ENCODE assay signal across 9 cellular contexts in genomic region chr10:116608683-116609594, GRCh38. TPM values are rescaled to one million over a fixed set of nuclear protein-coding genes. Genes with fewer than 3 reads are reported as not detected.
DNase-seq lines count a peak whose midpoint lies in the region; ATAC-seq and TF ChIP-seq lines count a peak whose summit lies in the region.
"Had no signal": no experiment of that assay in that cellular context is flagged by ENCODE, and none has a peak within 500 bp of the region (broad histone marks: within the 10 kb centered on the region; RNA-seq: fewer than 3 reads in every experiment).

No MANE protein-coding gene starts in this region.

- no peak overlapping the region for H2AK5ac ChIP-seq in mesenchymal stem cell (ENCODE audit: low read length, severe bottlenecking)

- no peaks in the 10 kb centered on the region for H3K36me3 Mint-ChIP-seq in endothelial cell (ENCODE audit: low read depth, unreplicated experiment)
- H3K36me3 Mint-ChIP-seq in activated naive CD4-positive, alpha-beta T cell treated with anti-CD3 and anti-CD28 coated beads, Interleukin-2, amount 10 ng/mL, durations not matched to agents 7 days and 5 days: no peaks in the 10 kb centered on the region
- no peaks in the 10 kb centered on the region for H3K36me3 Mint-ChIP-seq in activated CD4-positive, alpha-beta T cell treated with anti-CD3 and anti-CD28 coated beads for 36 hours (ENCODE audit: low read depth)
- H3K36me3 Mint-ChIP-seq: naive thymus-derived CD8-positive, alpha-beta T cell had no signal

- peak overlapping the region; percentile 18 for H4K91ac ChIP-seq in mesenchymal stem cell (ENCODE audit: low read length)

- peak overlapping the region; percentile 85 for H3K4me3 Mint-ChIP-seq in endothelial cell (ENCODE audit: unreplicated experiment)
- no peak overlapping the region for H3K4me3 Mint-ChIP-seq in activated naive CD4-positive, alpha-beta T cell treated with anti-CD3 and anti-CD28 coated beads, Interleukin-2, amount 10 ng/mL, durations not matched to agents 7 days and 5 days
- no peak overlapping the region for H3K4me3 Mint-ChIP-seq in activated CD4-positive, alpha-beta T cell treated with anti-CD3 and anti-CD28 coated beads for 36 hours

- TF ChIP-seq CTCF in Panc1 (IDR thresholded peaks at IDR 0.05): no peak
- TF ChIP-seq CTCF in endothelial cell (IDR thresholded peaks at IDR 0.05; ENCODE audit: unreplicated experiment): no peak
- no peak for TF ChIP-seq CTCF in transverse colon (IDR thresholded peaks at IDR 0.05)

- H2AFZ ChIP-seq in mesenchymal stem cell (ENCODE audit: low read depth, low read length): no peak overlapping the region

- no peak overlapping the region for H2BK12ac ChIP-seq in mesenchymal stem cell (ENCODE audit: low read length in 2 of 2)

- no peak for DNase-seq in Panc1 (ENCODE audit: low read depth, low spot score)
- no peak for DNase-seq in endothelial cell (ENCODE audit: low spot score)
- no peak for DNase-seq in mesenchymal stem cell
- no peak for DNase-seq in transverse colon
- no peak for DNase-seq in activated naive CD4-positive, alpha-beta T cell treated with anti-CD3 and anti-CD28 coated beads, Interleukin-2, amount 10 ng/mL, durations not matched to agents 7 days and 5 days
- DNase-seq in activated CD4-positive, alpha-beta T cell treated with anti-CD3 and anti-CD28 coated beads for 36 hours: no peak
- no peak for DNase-seq in NCI-H226
- DNase-seq: naive thymus-derived CD8-positive, alpha-beta T cell had no signal

- H2BK120ac ChIP-seq in mesenchymal stem cell (ENCODE audit: low read depth, low read length): no peak overlapping the region

- H3K4me3 ChIP-seq in Panc1 (ENCODE audit: low read depth in 2 of 2, low read length in 2 of 2) (no peak overlapping the region), mesenchymal stem cell (ENCODE audit: insufficient read depth in 1 of 2, low read depth in 1 of 2, low read length in 2 of 2) (no peak overlapping the region), transverse colon (peak overlapping the region; percentile 28 to 71 (median 42))

- peak overlapping the region; percentile 51 for H3K4me2 ChIP-seq in mesenchymal stem cell (ENCODE audit: low read length, poor library complexity, severe bottlenecking)

- intact Hi-C loops in Panc1 (cut with micrococcal nuclease; ENCODE audit: unreplicated experiment) (no loop called here), transverse colon (cut with DNase I; ENCODE audit: low total_unique reads) (no loop called here)
- intact Hi-C loops in activated CD4-positive, alpha-beta T cell treated with anti-CD3 and anti-CD28 coated beads for 36 hours (cut with DNase I, micrococcal nuclease): no loop called here

- in situ Hi-C loops in Panc1 (cut with HindIII; ENCODE audit: low pct_unique_long_range_greater_than_20kb, low sequenced_read_pairs): no loop called here
- in situ Hi-C loops in transverse colon (cut with MboI; ENCODE audit: low pct_ligation_motif_present in 1 of 4, low pct_unique_long_range_greater_than_20kb in 1 of 4, low sequenced_read_pairs in 3 of 4): no loop called here

- POLR2A ChIA-PET in Panc1 (lab: Charles Lee): no interaction called here
- POLR2A ChIA-PET in activated CD4-positive, alpha-beta T cell treated with anti-CD3 and anti-CD28 coated beads for 36 hours (lab: Charles Lee): no interaction called here

- no peak overlapping the region for H3K4ac ChIP-seq in mesenchymal stem cell (ENCODE audit: low read depth in 1 of 2, low read length in 2 of 2)

- no peaks in the 10 kb centered on the region for H3K27me3 ChIP-seq in Panc1 (ENCODE audit: control insufficient read depth, insufficient read depth, low read length)
- H3K27me3 ChIP-seq in mesenchymal stem cell (ENCODE audit: control insufficient read depth in 1 of 2, insufficient read depth in 1 of 2, low read length in 2 of 2): peaks cover 22 to 30% of the 10 kb centered on the region in 2 experiments
- H3K27me3 ChIP-seq in transverse colon: peaks cover 19% of the 10 kb centered on the region

- no peak for TF ChIP-seq EP300 in transverse colon (IDR thresholded peaks at IDR 0.05; ENCODE audit: low read depth)

- H3K27ac ChIP-seq in Panc1 (ENCODE audit: low read length) (no peak overlapping the region), mesenchymal stem cell (ENCODE audit: low read length, poor library complexity, severe bottlenecking) (no peak overlapping the region), transverse colon (peak overlapping the region in 3 of 4 donors; percentile 61 to 83 (median 78))

- no peak overlapping the region for H2BK5ac ChIP-seq in mesenchymal stem cell (ENCODE audit: low read depth, low read length, poor library complexity, severe bottlenecking)

- no peak overlapping the region for H3K14ac ChIP-seq in mesenchymal stem cell (ENCODE audit: low read length in 2 of 2)

- no peak overlapping the region for H3K27ac Mint-ChIP-seq in endothelial cell (ENCODE audit: unreplicated experiment)
- no peak overlapping the region for H3K27ac Mint-ChIP-seq in activated naive CD4-positive, alpha-beta T cell treated with anti-CD3 and anti-CD28 coated beads, Interleukin-2, amount 10 ng/mL, durations not matched to agents 7 days and 5 days
- no peak overlapping the region for H3K27ac Mint-ChIP-seq in activated CD4-positive, alpha-beta T cell treated with anti-CD3 and anti-CD28 coated beads for 36 hours

- H3K4me1 ChIP-seq in Panc1 (ENCODE audit: control insufficient read depth, insufficient read depth, low read length) (no peaks in the 10 kb centered on the region), mesenchymal stem cell (ENCODE audit: control insufficient read depth, insufficient read depth, low read depth, low read length) (no peaks in the 10 kb centered on the region), transverse colon (peaks cover 0 to 10% (median 0%) of the 10 kb centered on the region in 4 donors)

- H3K4me1 Mint-ChIP-seq in endothelial cell (ENCODE audit: unreplicated experiment): no peaks in the 10 kb centered on the region
- no peaks in the 10 kb centered on the region for H3K4me1 Mint-ChIP-seq in activated naive CD4-positive, alpha-beta T cell treated with anti-CD3 and anti-CD28 coated beads, Interleukin-2, amount 10 ng/mL, durations not matched to agents 7 days and 5 days
- H3K4me1 Mint-ChIP-seq in activated CD4-positive, alpha-beta T cell treated with anti-CD3 and anti-CD28 coated beads for 36 hours: no peaks in the 10 kb centered on the region

- H3K18ac ChIP-seq in mesenchymal stem cell (ENCODE audit: low read depth in 1 of 2, low read length in 2 of 2): no peak overlapping the region

- WGBS in mesenchymal stem cell: 70% methylated on average over 34 of the region's 41 CpGs
- 41% methylated on average over 27 of the region's 41 CpGs; no CpG with 5 or more reads in 1 of the 2 donors for WGBS in transverse colon (ENCODE audit: low coverage in 1 of 2), 2 donors

- no peak for TF ChIP-seq POLR2A in transverse colon (IDR thresholded peaks at IDR 0.05)

- no peaks in the 10 kb centered on the region for H3K9me3 Mint-ChIP-seq in endothelial cell (ENCODE audit: unreplicated experiment)
- H3K9me3 Mint-ChIP-seq in activated naive CD4-positive, alpha-beta T cell treated with anti-CD3 and anti-CD28 coated beads, Interleukin-2, amount 10 ng/mL, durations not matched to agents 7 days and 5 days: no peaks in the 10 kb centered on the region
- no peaks in the 10 kb centered on the region for H3K9me3 Mint-ChIP-seq in activated CD4-positive, alpha-beta T cell treated with anti-CD3 and anti-CD28 coated beads for 36 hours (ENCODE audit: low read depth)

- peaks cover 10% of the 10 kb centered on the region for H3K27me3 Mint-ChIP-seq in endothelial cell (ENCODE audit: unreplicated experiment)
- peaks cover 21% of the 10 kb centered on the region for H3K27me3 Mint-ChIP-seq in activated naive CD4-positive, alpha-beta T cell treated with anti-CD3 and anti-CD28 coated beads, Interleukin-2, amount 10 ng/mL, durations not matched to agents 7 days and 5 days
- peaks cover 19% of the 10 kb centered on the region for H3K27me3 Mint-ChIP-seq in activated CD4-positive, alpha-beta T cell treated with anti-CD3 and anti-CD28 coated beads for 36 hours

- CTCF ChIA-PET in Panc1 (lab: Charles Lee): no interaction called here
- CTCF ChIA-PET in activated naive CD4-positive, alpha-beta T cell treated with anti-CD3 and anti-CD28 coated beads, Interleukin-2, amount 10 ng/mL, durations not matched to agents 7 days and 5 days (lab: Charles Lee): no interaction called here
- CTCF ChIA-PET in activated CD4-positive, alpha-beta T cell treated with anti-CD3 and anti-CD28 coated beads for 36 hours (lab: Charles Lee): interaction anchor here (0.6 kb wide), 2 partner anchors 124 to 1811 kb away, joined by 3 read pairs; no protein-coding TSS in a partner anchor

- no TSS peak for BruUV-seq in Panc1 (replicated peaks; lab: Mats Ljungman, UMichigan)

- no peaks in the 10 kb centered on the region for H3K79me1 ChIP-seq in mesenchymal stem cell (replicated peaks; ENCODE audit: low read length, poor library complexity, severe bottlenecking)

- no peak overlapping the region for H4K8ac ChIP-seq in mesenchymal stem cell (ENCODE audit: low read length)

- H2BK15ac ChIP-seq in mesenchymal stem cell (ENCODE audit: low read depth, poor library complexity, severe bottlenecking): no peak overlapping the region

- no peak overlapping the region for H3K9ac ChIP-seq in mesenchymal stem cell (ENCODE audit: low read length)

- H3K36me3 ChIP-seq in Panc1 (ENCODE audit: control insufficient read depth, insufficient read depth, low read length) (no peaks in the 10 kb centered on the region), mesenchymal stem cell (ENCODE audit: control insufficient read depth in 1 of 2, insufficient read depth in 2 of 2, low read depth in 1 of 2, low read length in 2 of 2) (no peaks in the 10 kb centered on the region), transverse colon (no peaks in the 10 kb centered on the region)

- ATAC-seq in Panc1: 0 out of 2 replicates have a peak, but pooled peaks have one; percentile 26
- ATAC-seq in activated CD4-positive, alpha-beta T cell treated with anti-CD3 and anti-CD28 coated beads for 36 hours: no peak

- H3K23ac ChIP-seq in mesenchymal stem cell (ENCODE audit: low read length in 2 of 2): no peak overlapping the region

- H3K9me3 ChIP-seq in Panc1 (ENCODE audit: control insufficient read depth, insufficient read depth, low read depth, low read length): no peaks in the 10 kb centered on the region
- no peaks in the 10 kb centered on the region for H3K9me3 ChIP-seq in mesenchymal stem cell (ENCODE audit: control insufficient read depth, low read length)
- H3K9me3 ChIP-seq in transverse colon: no peaks in the 10 kb centered on the region

RNA-seq across cellular contexts. Expression of gene PNLIPRP2, which starts 11.8 kb away (rescaled TPM):
- total RNA-seq in Panc1 (2021; ENCODE audit: unreplicated experiment) (0.72 TPM), endothelial cell (ENCODE audit: unreplicated experiment) (not detected), transverse colon (1 to 10 TPM in 1 of 4 donors, under 1 TPM in 1, not detected in 2; 0.32 to 4.2 TPM)
- polyA plus RNA-seq in Panc1 (2012; ENCODE audit: insufficient read length): not detected
- polyA plus RNA-seq in mesenchymal stem cell (2013, experiment 1 of 2): not detected
- polyA plus RNA-seq in mesenchymal stem cell (2013, experiment 2 of 2): not detected
- total RNA-seq in activated CD4-positive, alpha-beta T cell treated with anti-CD3 and anti-CD28 coated beads for 36 hours: not detected
- total RNA-seq: naive thymus-derived CD8-positive, alpha-beta T cell; subcutaneous adipose tissue had no signal
- polyA plus RNA-seq: naive thymus-derived CD8-positive, alpha-beta T cell had no signal

RNA-seq across cellular contexts. Expression of gene PNLIPRP1, which starts 18.2 kb away (rescaled TPM):
- total RNA-seq in Panc1 (2021; ENCODE audit: unreplicated experiment) (0.95 TPM), endothelial cell (ENCODE audit: unreplicated experiment) (not detected), transverse colon (not detected)
- polyA plus RNA-seq in Panc1 (2012; ENCODE audit: insufficient read length): not detected
- polyA plus RNA-seq in mesenchymal stem cell (2013, experiment 1 of 2): not detected
- polyA plus RNA-seq in mesenchymal stem cell (2013, experiment 2 of 2): not detected
- total RNA-seq in activated CD4-positive, alpha-beta T cell treated with anti-CD3 and anti-CD28 coated beads for 36 hours: not detected
- total RNA-seq: naive thymus-derived CD8-positive, alpha-beta T cell; subcutaneous adipose tissue had no signal
- polyA plus RNA-seq: naive thymus-derived CD8-positive, alpha-beta T cell had no signal

Comparison
In these comparisons a context has a peak if more than half of its experiments do, and no peak if none do; other contexts are left out.
1. H3K27ac ChIP-seq: peak in transverse colon (3 of 4); none in Panc1 (single experiment) and mesenchymal stem cell (single experiment).
2. H3K4me3 ChIP-seq: peak in transverse colon (4 of 4); none in Panc1 (0 of 2) and mesenchymal stem cell (0 of 2).